Comparison of ENCODE assay signal across 8 cellular contexts in the genomic region with DNA sequence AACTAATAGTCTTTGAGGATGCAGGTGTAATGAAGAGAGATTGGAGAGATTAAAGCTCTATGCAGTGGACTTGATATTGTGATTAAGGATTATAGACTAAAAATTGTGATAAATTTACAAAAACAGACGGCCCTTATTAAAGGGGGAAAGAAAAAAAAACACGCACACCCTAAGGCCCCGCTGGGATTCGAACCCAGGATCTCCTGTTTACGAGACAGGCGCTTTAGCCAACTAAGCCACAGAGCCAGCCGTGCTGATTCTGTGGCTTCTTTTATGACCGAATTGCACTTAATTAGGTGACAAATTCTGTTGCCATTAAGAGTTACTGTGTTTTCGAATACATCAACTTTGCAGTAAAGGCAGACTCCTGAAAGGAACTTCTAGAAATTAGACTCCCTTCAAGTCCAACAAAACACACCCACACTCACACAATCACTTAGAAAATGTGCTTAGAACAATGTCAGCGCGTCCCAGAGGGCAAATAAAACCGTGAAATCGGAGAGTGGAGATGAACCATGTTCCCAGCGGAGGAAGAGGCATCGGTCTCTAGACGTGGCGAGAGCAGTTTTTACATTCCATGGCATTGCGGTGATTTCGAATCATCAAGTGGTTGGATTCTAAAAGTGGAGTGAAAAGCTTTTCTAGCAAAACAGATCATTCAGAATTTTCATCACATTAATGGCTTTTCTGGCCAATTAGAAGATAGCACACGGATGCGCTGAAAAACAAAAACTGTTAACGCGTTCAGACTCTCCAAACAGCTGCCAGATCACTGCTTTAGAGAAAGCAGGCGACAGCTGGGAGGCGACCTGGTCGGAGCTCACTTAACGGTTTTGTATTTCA.
A peak's percentile ranks its signal among the peaks of the same experiment; 100 is the strongest.
DNase-seq lines count a peak whose midpoint lies in the region; ATAC-seq and TF ChIP-seq lines count a peak whose summit lies in the region.

No MANE protein-coding gene starts in this region.

- H3K36me3 ChIP-seq in DND-41 (ENCODE audit: insufficient read depth, low read length) (no peaks in the 10 kb centered on the region), hepatocyte (replicated peaks; ENCODE audit: insufficient read depth, low read depth) (no peaks in the 10 kb centered on the region), skeletal muscle tissue (ENCODE audit: control insufficient read depth in 3 of 3, insufficient read depth in 3 of 3, low read length in 3 of 3) (no peaks in the 10 kb centered on the region)

- H3K4me1 ChIP-seq in DND-41 (ENCODE audit: insufficient read depth, low read length) (no peaks in the 10 kb centered on the region), hepatocyte (ENCODE audit: insufficient read depth) (no peaks in the 10 kb centered on the region), skeletal muscle tissue (ENCODE audit: control insufficient read depth in 3 of 3, insufficient read depth in 3 of 3, low read length in 3 of 3) (no peaks in the 10 kb centered on the region)

- H3K27ac Mint-ChIP-seq in activated naive CD8-positive, alpha-beta T cell treated with anti-CD3 and anti-CD28 coated beads for 36 hours: peak overlapping the region; percentile 30

- H3K9me3 Mint-ChIP-seq in activated naive CD8-positive, alpha-beta T cell treated with anti-CD3 and anti-CD28 coated beads for 36 hours: no peaks in the 10 kb centered on the region

- peaks cover 3% of the 10 kb centered on the region for H3K4me1 Mint-ChIP-seq in activated naive CD8-positive, alpha-beta T cell treated with anti-CD3 and anti-CD28 coated beads for 36 hours

- 3% methylated on average over 27 of the region's 27 CpGs for WGBS in hepatocyte (ENCODE audit: low lambda C conversion rate, missing lambda C conversion rate)

- ATAC-seq in DND-41 (ENCODE audit: insufficient read depth, low read depth) (no peak), HG03280 (IDR thresholded peaks at IDR 0.05; ENCODE audit: unreplicated experiment) (no peak), HG02623 (IDR thresholded peaks at IDR 0.05; ENCODE audit: unreplicated experiment) (no peak)

- peaks cover 76% of the 10 kb centered on the region for H3K27me3 Mint-ChIP-seq in activated naive CD8-positive, alpha-beta T cell treated with anti-CD3 and anti-CD28 coated beads for 36 hours

- H3K9me3 ChIP-seq in DND-41 (ENCODE audit: insufficient read depth, low read length, severe bottlenecking) (no peaks in the 10 kb centered on the region), hepatocyte (ENCODE audit: low read depth) (no peaks in the 10 kb centered on the region), skeletal muscle tissue (ENCODE audit: control insufficient read depth in 3 of 3, low read length in 3 of 3) (no peaks in the 10 kb centered on the region)

- H3K4me2 ChIP-seq in DND-41 (ENCODE audit: insufficient read depth, low read length) (peak overlapping the region; percentile 39; the same call in 1 of the 2 replicates), hepatocyte (peak overlapping the region; percentile 77)

- H2AFZ ChIP-seq in DND-41 (ENCODE audit: low read depth, low read length) (no peak overlapping the region), hepatocyte (peak overlapping the region; percentile 83)

- H3K27ac ChIP-seq in DND-41 (ENCODE audit: low read length) (no peak overlapping the region), hepatocyte (peak overlapping the region; percentile 54), skeletal muscle tissue (ENCODE audit: low read depth, low read length) (no peak overlapping the region)

- H3K4me3 Mint-ChIP-seq in activated naive CD8-positive, alpha-beta T cell treated with anti-CD3 and anti-CD28 coated beads for 36 hours: peak overlapping the region; percentile 91

- H3K4me3 ChIP-seq in DND-41 (ENCODE audit: low read depth in 1 of 2, low read length in 2 of 2): peak overlapping the region in 1 of 2 experiments; percentile 16; a peak in 1 of 4 replicates
- H3K4me3 ChIP-seq in hepatocyte: peak overlapping the region; percentile 71
- H3K4me3 ChIP-seq in skeletal muscle tissue (ENCODE audit: low read length in 3 of 3): peak overlapping the region; percentile 45 to 71 (median 50)

- H3K79me2 ChIP-seq in DND-41 (ENCODE audit: insufficient read depth, low read length) (no peaks in the 10 kb centered on the region), hepatocyte (no peaks in the 10 kb centered on the region)

- peak; percentile 28 for DNase-seq in DND-41
- DNase-seq in HT-29 (ENCODE audit: low spot score): peak; percentile 95
- DNase-seq in OCI-M2 (lab: John Stamatoyannopoulos, UW; ENCODE audit: unreplicated experiment): peak; percentile 83
- peak; percentile 73 for DNase-seq in activated naive CD8-positive, alpha-beta T cell treated with anti-CD3 and anti-CD28 coated beads for 36 hours
- peak; percentile 81 for DNase-seq in hepatocyte (ENCODE audit: low spot score)

- no peaks in the 10 kb centered on the region for H3K9me2 ChIP-seq in hepatocyte (replicated peaks; ENCODE audit: insufficient read depth)

- H3K9ac ChIP-seq in DND-41 (ENCODE audit: low read depth, low read length) (no peak overlapping the region), skeletal muscle tissue (ENCODE audit: low read depth in 1 of 3, low read length in 3 of 3) (peak overlapping the region in 1 of 3 donors; percentile 27)

- H3K27me3 ChIP-seq in DND-41 (ENCODE audit: insufficient read depth, low read length, poor library complexity) (peaks cover 17% of the 10 kb centered on the region), hepatocyte (no peaks in the 10 kb centered on the region), skeletal muscle tissue (ENCODE audit: control insufficient read depth in 3 of 3, insufficient read depth in 3 of 3, low read length in 3 of 3) (peaks cover 5 to 15% (median 7%) of the 10 kb centered on the region in 3 donors)

- H4K20me1 ChIP-seq in DND-41 (ENCODE audit: insufficient read depth, low read length) (no peaks in the 10 kb centered on the region), hepatocyte (ENCODE audit: insufficient read depth, poor library complexity, severe bottlenecking) (no peaks in the 10 kb centered on the region)

- H3K36me3 Mint-ChIP-seq in activated naive CD8-positive, alpha-beta T cell treated with anti-CD3 and anti-CD28 coated beads for 36 hours: no peaks in the 10 kb centered on the region

- no peak for TF ChIP-seq CTCF in DND-41 (IDR thresholded peaks at IDR 0.05; ENCODE audit: borderline replicate concordance, extremely low read depth, low read length, poor library complexity, severe bottlenecking)
- TF ChIP-seq CTCF in hepatocyte (IDR thresholded peaks at IDR 0.05; ENCODE audit: poor library complexity): no peak

Comparison
In these comparisons a context has a peak if more than half of its experiments do, and no peak if none do; other contexts are left out.
1. DNase-seq: peak in every context shown above with its lines; median percentile 95 in HT-29; 83 in OCI-M2; 81 in hepatocyte; 73 in activated naive CD8-positive, alpha-beta T cell treated with anti-CD3 and anti-CD28 coated beads for 36 hours; 28 in DND-41.